In the genomic region with DNA sequence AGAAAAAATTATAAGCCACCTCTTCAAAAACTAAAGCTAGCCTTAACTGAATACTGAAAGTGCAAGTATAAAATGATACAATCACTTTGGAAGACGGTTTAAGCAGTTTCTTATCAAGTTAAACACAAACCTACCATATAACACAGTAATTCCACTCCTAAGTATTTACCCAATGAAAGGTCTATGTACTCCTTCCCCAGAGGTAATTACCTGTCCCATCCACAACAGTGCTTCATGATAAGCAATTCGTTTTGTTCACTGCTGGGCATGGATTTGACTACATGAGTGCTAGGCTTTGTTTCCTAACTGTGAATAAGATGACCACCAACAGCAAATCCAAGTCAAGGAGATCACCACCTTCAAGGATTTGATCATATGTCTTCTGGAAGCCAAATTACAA, we compare ENCODE assay signal across 21 cellular contexts. TPM values are rescaled to one million over a fixed set of nuclear protein-coding genes. Genes with fewer than 3 reads are reported as not detected.
DNase-seq lines count a peak whose midpoint lies in the region; ATAC-seq and TF ChIP-seq lines count a peak whose summit lies in the region.
"Had no signal": no experiment of that assay in that cellular context is flagged by ENCODE, and none has a peak within 500 bp of the region (broad histone marks: within the 10 kb centered on the region; RNA-seq: fewer than 3 reads in every experiment).

No MANE protein-coding gene starts in this region.

- H4K20me1 ChIP-seq in DOHH2 (ENCODE audit: control insufficient read depth, insufficient read depth, low read depth, low read length): peaks cover 19% of the 10 kb centered on the region; the same call in 1 of the 2 replicates

- peak overlapping the region; percentile 8; the same call in 1 of the 2 replicates for H3K4me2 ChIP-seq in DOHH2 (ENCODE audit: low read length)
- H3K4me2 ChIP-seq: GM23338, SK-N-SH, smooth muscle cell had no signal

- CTCF ChIA-PET in activated CD4-positive, alpha-beta T cell treated with anti-CD3 and anti-CD28 coated beads for 36 hours (lab: Charles Lee): interaction anchor here (0.6 to 1.7 kb wide), 6 partner anchors 10 to 473 kb away, joined by 3 to 4 read pairs (median 4); a partner anchor contains a TSS
- CTCF ChIA-PET in activated CD4-positive, alpha-beta memory T cell treated with anti-CD3 and anti-CD28 coated beads for 36 hours (lab: Charles Lee): interaction anchor here (0.7 to 2.9 kb wide), 5 partner anchors 16 to 276 kb away, joined by 3 to 14 read pairs (median 4); a partner anchor contains a TSS

- no peaks in the 10 kb centered on the region for H3K9me2 ChIP-seq in DOHH2 (replicated peaks; ENCODE audit: control insufficient read depth, low read length)
- H3K9me2 ChIP-seq: SK-N-SH had no signal

- H3K27ac Mint-ChIP-seq in activated CD4-positive, alpha-beta T cell treated with anti-CD3 and anti-CD28 coated beads for 36 hours: peak overlapping the region; percentile 42
- H3K27ac Mint-ChIP-seq in activated CD4-positive, alpha-beta memory T cell treated with anti-CD3 and anti-CD28 coated beads for 36 hours: peak overlapping the region; percentile 5
- H3K27ac Mint-ChIP-seq: B cell, GM23338 had no signal

- H3K36me3 Mint-ChIP-seq in activated CD4-positive, alpha-beta T cell treated with anti-CD3 and anti-CD28 coated beads for 36 hours (ENCODE audit: low read depth): peaks cover 26% of the 10 kb centered on the region
- peaks cover 15% of the 10 kb centered on the region for H3K36me3 Mint-ChIP-seq in activated CD4-positive, alpha-beta memory T cell treated with anti-CD3 and anti-CD28 coated beads for 36 hours

- H3F3A ChIP-seq in DOHH2 (ENCODE audit: control insufficient read depth, insufficient read depth): no peaks in the 10 kb centered on the region; the same call in 1 of the 2 replicates

- peaks cover 90% of the 10 kb centered on the region for H3K79me2 ChIP-seq in DOHH2 (ENCODE audit: control insufficient read depth, low read length)

- TF ChIP-seq CTCF in DOHH2 (IDR thresholded peaks at IDR 0.05; ENCODE audit: low read depth, low read length, poor library complexity, severe bottlenecking): no peak
- TF ChIP-seq CTCF in mucosa of descending colon (IDR thresholded peaks at IDR 0.05): no peak
- TF ChIP-seq CTCF in tibial nerve (IDR thresholded peaks at IDR 0.05): no peak

- H3K9me3 Mint-ChIP-seq in activated CD4-positive, alpha-beta T cell treated with anti-CD3 and anti-CD28 coated beads for 36 hours (ENCODE audit: low read depth): no peaks in the 10 kb centered on the region
- H3K9me3 Mint-ChIP-seq in activated CD4-positive, alpha-beta memory T cell treated with anti-CD3 and anti-CD28 coated beads for 36 hours: no peaks in the 10 kb centered on the region
- H3K9me3 Mint-ChIP-seq: GM23338, naive B cell had no signal

- H3K9me3 ChIP-seq in DOHH2 (ENCODE audit: control insufficient read depth, insufficient read depth, low read length) (no peaks in the 10 kb centered on the region), mucosa of descending colon (no peaks in the 10 kb centered on the region), tibial nerve (no peaks in the 10 kb centered on the region)
- H3K9me3 ChIP-seq: heart right ventricle, SK-N-SH had no signal

- TF ChIP-seq POLR2A in tibial nerve (IDR thresholded peaks at IDR 0.05): no peak

- POLR2A ChIA-PET in activated CD4-positive, alpha-beta T cell treated with anti-CD3 and anti-CD28 coated beads for 36 hours (lab: Charles Lee): interaction anchor here (0.6 to 0.8 kb wide), 2 partner anchors 9 to 19 kb away, joined by 3 to 4 read pairs; no protein-coding TSS in a partner anchor
- POLR2A ChIA-PET in activated CD4-positive, alpha-beta memory T cell treated with anti-CD3 and anti-CD28 coated beads for 36 hours (lab: Charles Lee): no interaction called here

- no peak for ATAC-seq in activated CD4-positive, alpha-beta T cell treated with anti-CD3 and anti-CD28 coated beads for 36 hours
- peak; percentile 46 for ATAC-seq in mucosa of descending colon
- ATAC-seq: GM23338, heart right ventricle had no signal

- WGBS in tibial nerve, 2 donors: 67 to 77% methylated on average over 2 of the region's 2 CpGs

- peaks cover 33% of the 10 kb centered on the region for H3K4me1 Mint-ChIP-seq in activated CD4-positive, alpha-beta T cell treated with anti-CD3 and anti-CD28 coated beads for 36 hours
- H3K4me1 Mint-ChIP-seq in activated CD4-positive, alpha-beta memory T cell treated with anti-CD3 and anti-CD28 coated beads for 36 hours (ENCODE audit: low read depth): peaks cover 31% of the 10 kb centered on the region

- H3K36me3 ChIP-seq in DOHH2 (ENCODE audit: control insufficient read depth, low read length) (peaks cover 58% of the 10 kb centered on the region), mucosa of descending colon (ENCODE audit: low read depth) (no peaks in the 10 kb centered on the region), tibial nerve (peaks cover 0 to 22% (median 0%) of the 10 kb centered on the region in 3 donors)

- H3K4me3 ChIP-seq in DOHH2 (ENCODE audit: low read length): no peak overlapping the region
- H3K4me3 ChIP-seq in mucosa of descending colon: no peak overlapping the region
- H3K4me3 ChIP-seq in tibial nerve: no peak overlapping the region
- H3K4me3 ChIP-seq: GM23338, heart right ventricle, smooth muscle cell had no signal

- no peak overlapping the region for H3K27ac ChIP-seq in DOHH2 (ENCODE audit: low read depth, low read length)
- no peak overlapping the region for H3K27ac ChIP-seq in tibial nerve
- H3K27ac ChIP-seq: 22Rv1 had no signal

- TF ChIP-seq EP300 in tibial nerve (IDR thresholded peaks at IDR 0.05): no peak

- H3K4me3 Mint-ChIP-seq in activated CD4-positive, alpha-beta T cell treated with anti-CD3 and anti-CD28 coated beads for 36 hours: no peak overlapping the region
- no peak overlapping the region for H3K4me3 Mint-ChIP-seq in activated CD4-positive, alpha-beta memory T cell treated with anti-CD3 and anti-CD28 coated beads for 36 hours
- H3K4me3 Mint-ChIP-seq: B cell, GM23338 had no signal

- intact Hi-C loops in activated CD4-positive, alpha-beta T cell treated with anti-CD3 and anti-CD28 coated beads for 36 hours (cut with DNase I, micrococcal nuclease): loop anchor here in 1 of 2 experiments (10.0 kb wide), 1 partner anchor 59 kb away; a partner anchor contains a TSS
- intact Hi-C loops in activated CD4-positive, alpha-beta memory T cell treated with anti-CD3 and anti-CD28 coated beads for 36 hours (cut with micrococcal nuclease): no loop called here
- intact Hi-C loops in mucosa of descending colon (cut with DNase I, micrococcal nuclease): no loop called here

- H3K27me3 ChIP-seq in DOHH2 (ENCODE audit: control insufficient read depth, low read length) (no peaks in the 10 kb centered on the region), tibial nerve (no peaks in the 10 kb centered on the region)
- H3K27me3 ChIP-seq: heart right ventricle had no signal

- no peak for DNase-seq in activated CD4-positive, alpha-beta T cell treated with anti-CD3 and anti-CD28 coated beads for 36 hours
- no peak for DNase-seq in activated CD4-positive, alpha-beta T cell treated with anti-CD3 and anti-CD28 coated beads, Interleukin-2, amount 50 U/mL, for 1 hour
- no peak for DNase-seq in activated CD4-positive, alpha-beta memory T cell treated with anti-CD3 and anti-CD28 coated beads for 36 hours
- DNase-seq in mucosa of descending colon (peak in 1 of 3 donors; percentile 41), SIG-M5 (lab: John Stamatoyannopoulos, UW) (no peak), tibial nerve (ENCODE audit: low spot score in 2 of 2) (no peak), NCI-H345 (lab: John Stamatoyannopoulos, UW) (no peak)
- DNase-seq: activated CD4-positive, alpha-beta T cell treated with anti-CD3 and anti-CD28 coated beads for 48 hours; aorta; heart right ventricle; mammary epithelial cell; naive B cell; NCI-H146; SK-N-SH; stimulated activated CD4-positive, alpha-beta T cell treated with anti-CD3 and anti-CD28 coated beads, Interleukin-4, amount 100 ng/mL, for 4 hours had no signal

- no peaks in the 10 kb centered on the region for H3K27me3 Mint-ChIP-seq in activated CD4-positive, alpha-beta T cell treated with anti-CD3 and anti-CD28 coated beads for 36 hours
- H3K27me3 Mint-ChIP-seq in activated CD4-positive, alpha-beta memory T cell treated with anti-CD3 and anti-CD28 coated beads for 36 hours: no peaks in the 10 kb centered on the region
- H3K27me3 Mint-ChIP-seq: B cell, naive B cell had no signal

- peaks cover 38% of the 10 kb centered on the region for H3K4me1 ChIP-seq in DOHH2 (ENCODE audit: control insufficient read depth, low read length)
- H3K4me1 ChIP-seq in mucosa of descending colon (ENCODE audit: low read depth): peaks cover 41% of the 10 kb centered on the region
- peaks cover 0 to 37% (median 9%) of the 10 kb centered on the region in 4 donors for H3K4me1 ChIP-seq in tibial nerve

RNA-seq across cellular contexts. Expression of a gene that starts 4.3 kb away (rescaled TPM):
- 100 to 1,000 TPM; 313 to 319 TPM for total RNA-seq in activated CD4-positive, alpha-beta T cell treated with anti-CD3 and anti-CD28 coated beads for 36 hours
- total RNA-seq in activated CD4-positive, alpha-beta memory T cell treated with anti-CD3 and anti-CD28 coated beads for 36 hours: 100 to 1,000 TPM; 322 TPM
- total RNA-seq in mucosa of descending colon: 100 to 1,000 TPM; 312 to 673 (median 597) TPM
- total RNA-seq in tibial nerve: 10 to 100 TPM; 27.8 to 51.3 (median 32.1) TPM

RNA-seq across cellular contexts. Expression of a gene that starts 23.0 kb away (rescaled TPM):
- 1 to 10 TPM; 5.4 to 6.2 TPM for total RNA-seq in activated CD4-positive, alpha-beta T cell treated with anti-CD3 and anti-CD28 coated beads for 36 hours
- total RNA-seq in activated CD4-positive, alpha-beta memory T cell treated with anti-CD3 and anti-CD28 coated beads for 36 hours: 1 to 10 TPM; 3.8 TPM
- total RNA-seq in mucosa of descending colon (10 to 100 TPM in 2 of 3 donors, 1 to 10 TPM in 1; 8.9 to 13.6 (median 12.3) TPM), tibial nerve (10 to 100 TPM; 10.1 to 15.9 (median 13.0) TPM)
- total RNA-seq: MCF 10A had no signal

RNA-seq across cellular contexts. Expression of a gene that starts 26.9 kb away (rescaled TPM):
- 10 to 100 TPM; 39.3 to 49.7 TPM for total RNA-seq in activated CD4-positive, alpha-beta T cell treated with anti-CD3 and anti-CD28 coated beads for 36 hours
- 10 to 100 TPM; 63.0 to 70.1 TPM for total RNA-seq in activated CD4-positive, alpha-beta memory T cell treated with anti-CD3 and anti-CD28 coated beads for 36 hours
- total RNA-seq in mucosa of descending colon (10 to 100 TPM; 50.7 to 88.2 (median 83.1) TPM), tibial nerve (10 to 100 TPM; 59.4 to 84.6 (median 80.7) TPM)

RNA-seq across cellular contexts. Expression of a gene that starts 43.7 kb away (rescaled TPM):
- 10 to 100 TPM; 75.7 to 93.3 TPM for total RNA-seq in activated CD4-positive, alpha-beta T cell treated with anti-CD3 and anti-CD28 coated beads for 36 hours
- total RNA-seq in activated CD4-positive, alpha-beta memory T cell treated with anti-CD3 and anti-CD28 coated beads for 36 hours: 10 to 100 TPM; 56.4 to 60.0 TPM
- total RNA-seq in mucosa of descending colon (10 to 100 TPM; 50.2 to 96.5 (median 68.3) TPM), tibial nerve (10 to 100 TPM; 42.4 to 79.3 (median 60.8) TPM)

Comparison
In these comparisons a context has a peak if more than half of its experiments do, and no peak if none do; other contexts are left out.
1. RNA of a gene that starts 4.3 kb away (total RNA-seq): 312 to 673 TPM in mucosa of descending colon, 322 TPM in activated CD4-positive, alpha-beta memory T cell treated with anti-CD3 and anti-CD28 coated beads for 36 hours and 313 to 319 TPM in activated CD4-positive, alpha-beta T cell treated with anti-CD3 and anti-CD28 coated beads for 36 hours; 27.8 to 51.3 TPM in tibial nerve; every median in the first group is over 4 times any median in the second.